1 cellular context compared by ENCODE assay signal in genomic region chr19:24086974-24087595, GRCh38.
A peak's percentile ranks its signal among the peaks of the same experiment; 100 is the strongest.
TF ChIP-seq lines count a peak whose summit lies in the region.

Gene ZNF254, plus strand, starts transcription at chr19:24087187. Its CDS starts 121 bp downstream, at chr19:24087308.

TF ChIP-seq in HEK293, 187 proteins besides CTCF, POLR2A, EP300 and RAD21 (continued from another document):
- TF ChIP-seq ZNF362 (tag by site-specific recombination; IDR thresholded peaks at IDR 0.05) (no peak), ZNF112 (tag by site-specific recombination; IDR thresholded peaks at IDR 0.05) (no peak), TRIM28 (IDR thresholded peaks at IDR 0.05; ENCODE audit: borderline replicate concordance, low read length) (0 out of 2 replicates have a peak, but pooled peaks have one; percentile 30), ZNF114 (tag by site-specific recombination; IDR thresholded peaks at IDR 0.05) (no peak), ZNF837 (tag by site-specific recombination; IDR thresholded peaks at IDR 0.05) (no peak), ZNF433 (tag by site-specific recombination; IDR thresholded peaks at IDR 0.05; ENCODE audit: low read depth) (no peak)
TF ChIP-seq in HEK293: peak in this region for 15.
